18 cellular contexts compared by ENCODE assay signal in genomic region chr18:51287818-51288508, GRCh38.
DNase-seq lines count a peak whose midpoint lies in the region; ATAC-seq and TF ChIP-seq lines count a peak whose summit lies in the region.
"Had no signal": no experiment of that assay in that cellular context is flagged by ENCODE, and none has a peak within 500 bp of the region (broad histone marks: within the 10 kb centered on the region; RNA-seq: fewer than 3 reads in every experiment).

No MANE protein-coding gene starts in this region.

- H3K27ac ChIP-seq in GM23338 (ENCODE audit: low read depth), result no peak overlapping the region
- H3K27ac ChIP-seq in KMS-11, result no peak overlapping the region
- peak overlapping the region in 3 of 10 donors; percentile 28 to 56 (median 40) for H3K27ac ChIP-seq in heart right ventricle
- no peak overlapping the region for H3K27ac ChIP-seq in upper lobe of left lung
- H3K27ac ChIP-seq: HL-60 had no signal

- H3F3A ChIP-seq in GM23338 (replicated peaks; ENCODE audit: low read depth), result no peaks in the 10 kb centered on the region

- TF ChIP-seq EP300 in upper lobe of left lung (IDR thresholded peaks at IDR 0.05), result no peak

- H3K9me3 Mint-ChIP-seq in GM23338, result peaks cover 11% of the 10 kb centered on the region
- peaks cover 4% of the 10 kb centered on the region for H3K9me3 Mint-ChIP-seq in neural crest cell

- H3K36me3 Mint-ChIP-seq in GM23338 (ENCODE audit: low read depth) (no peaks in the 10 kb centered on the region), neural crest cell (ENCODE audit: low read depth) (no peaks in the 10 kb centered on the region)
- H3K36me3 Mint-ChIP-seq: CD4-positive, CD25-positive, alpha-beta regulatory T cell had no signal

- DNase-seq in GM23338 (ENCODE audit: low spot score), result no peak
- DNase-seq in heart right ventricle, result no peak
- no peak for DNase-seq in neural crest cell (ENCODE audit: low read depth, low spot score)
- no peak for DNase-seq in upper lobe of left lung
- DNase-seq: ACHN; BE2C; C1 segment of cervical spinal cord; CD4-positive, CD25-positive, alpha-beta regulatory T cell; CD8-positive, alpha-beta memory T cell; COR-L47; IMR-90 had no signal

- ATAC-seq in GM23338, result no peak
- peak in 7 of 8 donors; percentile 33 to 90 (median 62) for ATAC-seq in heart right ventricle
- ATAC-seq in GM18858 (IDR thresholded peaks at IDR 0.05; ENCODE audit: unreplicated experiment), result no peak
- no peak for ATAC-seq in HG03039 (IDR thresholded peaks at IDR 0.05; ENCODE audit: unreplicated experiment)
- no peak for ATAC-seq in GM19452 (IDR thresholded peaks at IDR 0.05; ENCODE audit: unreplicated experiment)
- no peak for ATAC-seq in upper lobe of left lung (ENCODE audit: low FRiP score in 2 of 2)
- ATAC-seq: K562 had no signal

- H3K79me2 ChIP-seq in GM23338 (replicated peaks; ENCODE audit: insufficient read depth) (no peaks in the 10 kb centered on the region), KMS-11 (ENCODE audit: insufficient read depth, low read depth) (no peaks in the 10 kb centered on the region)

- TF ChIP-seq POLR2A in upper lobe of left lung (IDR thresholded peaks at IDR 0.05), result no peak

- no peaks in the 10 kb centered on the region for H3K36me3 ChIP-seq in GM23338 (ENCODE audit: insufficient read depth)
- H3K36me3 ChIP-seq in KMS-11 (ENCODE audit: insufficient read depth), result no peaks in the 10 kb centered on the region
- H3K36me3 ChIP-seq in heart right ventricle, result no peaks in the 10 kb centered on the region
- no peaks in the 10 kb centered on the region for H3K36me3 ChIP-seq in upper lobe of left lung
- H3K36me3 ChIP-seq: BE2C, HAP-1 had no signal

- TF ChIP-seq CTCF in GM23338 (conservative IDR thresholded peaks at IDR 0.05; ENCODE audit: low read depth in 2 of 2) (no peak), KMS-11 (conservative IDR thresholded peaks at IDR 0.05; ENCODE audit: low read depth, low read length) (no peak), heart right ventricle (IDR thresholded peaks at IDR 0.05) (no peak), neural crest cell (conservative IDR thresholded peaks at IDR 0.05) (no peak), upper lobe of left lung (IDR thresholded peaks at IDR 0.05) (no peak)

- WGBS in heart right ventricle, 2 donors, result 58 to 66% methylated on average over 5 of the region's 5 CpGs
- WGBS in upper lobe of left lung, 2 donors, result 87 to 89% methylated on average over 5 of the region's 5 CpGs

- H2AFZ ChIP-seq in GM23338 (peak overlapping the region; percentile 85; the same call in 1 of the 2 replicates), KMS-11 (ENCODE audit: low read depth) (0 out of 2 replicates have a peak overlapping the region, but pooled peaks have one; percentile 10)

- no peak overlapping the region for H3K9ac ChIP-seq in KMS-11

- peaks cover 7% of the 10 kb centered on the region; the same call in 1 of the 2 replicates for H3K4me1 ChIP-seq in GM23338 (ENCODE audit: insufficient read depth)
- H3K4me1 ChIP-seq in KMS-11 (ENCODE audit: low read depth, poor library complexity, severe bottlenecking), result peaks cover 12% of the 10 kb centered on the region
- peaks cover 0 to 15% (median 0%) of the 10 kb centered on the region in 9 donors for H3K4me1 ChIP-seq in heart right ventricle
- no peaks in the 10 kb centered on the region for H3K4me1 ChIP-seq in upper lobe of left lung
- H3K4me1 ChIP-seq: BE2C, HAP-1 had no signal

- H3K4me2 ChIP-seq in GM23338 (no peak overlapping the region), KMS-11 (peak overlapping the region; percentile 7; the same call in 1 of the 2 replicates)

- no peak overlapping the region for H3K4me3 Mint-ChIP-seq in GM23338
- H3K4me3 Mint-ChIP-seq in neural crest cell, result no peak overlapping the region
- H3K4me3 Mint-ChIP-seq: CD4-positive, CD25-positive, alpha-beta regulatory T cell; CD8-positive, alpha-beta memory T cell had no signal

- H3K4me3 ChIP-seq in GM23338, result no peak overlapping the region
- no peak overlapping the region for H3K4me3 ChIP-seq in KMS-11 (IDR thresholded peaks at IDR 0.05; ENCODE audit: insufficient read depth, low read depth, low read length)
- H3K4me3 ChIP-seq in heart right ventricle, result no peak overlapping the region
- H3K4me3 ChIP-seq in upper lobe of left lung, result no peak overlapping the region
- H3K4me3 ChIP-seq: HAP-1, K562 had no signal

- H3K27ac Mint-ChIP-seq in GM23338 (no peak overlapping the region), neural crest cell (ENCODE audit: unreplicated experiment) (peak overlapping the region; percentile 93)
- H3K27ac Mint-ChIP-seq: CD4-positive, CD25-positive, alpha-beta regulatory T cell; CD8-positive, alpha-beta memory T cell had no signal

- H3K27me3 ChIP-seq in GM23338 (ENCODE audit: insufficient read depth) (no peaks in the 10 kb centered on the region), KMS-11 (ENCODE audit: insufficient read depth, low read depth) (no peaks in the 10 kb centered on the region), heart right ventricle (no peaks in the 10 kb centered on the region), upper lobe of left lung (no peaks in the 10 kb centered on the region)
- H3K27me3 ChIP-seq: BE2C had no signal

- H3K4me1 Mint-ChIP-seq in GM23338 (peaks cover 5% of the 10 kb centered on the region; the same call in 2 of the 3 replicates), neural crest cell (peaks cover 13% of the 10 kb centered on the region)
- H3K4me1 Mint-ChIP-seq: CD4-positive, CD25-positive, alpha-beta regulatory T cell; CD8-positive, alpha-beta memory T cell had no signal

- H4K20me1 ChIP-seq in GM23338 (replicated peaks; ENCODE audit: insufficient read depth) (no peaks in the 10 kb centered on the region), KMS-11 (ENCODE audit: insufficient read depth) (no peaks in the 10 kb centered on the region)

- H3K9me3 ChIP-seq in heart right ventricle (peaks cover 0 to 10% (median 0%) of the 10 kb centered on the region in 11 donors), upper lobe of left lung (no peaks in the 10 kb centered on the region)
- H3K9me3 ChIP-seq: BE2C, HAP-1 had no signal

- H3K9me2 ChIP-seq in GM23338 (ENCODE audit: insufficient read depth), result peaks cover 4% of the 10 kb centered on the region; the same call in 1 of the 2 replicates

- H3K27me3 Mint-ChIP-seq in GM23338 (ENCODE audit: insufficient read depth, low read depth, poor library complexity) (no peaks in the 10 kb centered on the region), neural crest cell (ENCODE audit: low read depth) (no peaks in the 10 kb centered on the region)

- intact Hi-C loops in heart right ventricle (cut with DNase I), result loop anchor here in 1 of 10 donors (10.0 kb wide), 1 partner anchor 97 kb away; no protein-coding TSS in a partner anchor

TF ChIP-seq in GM23338, 12 proteins besides CTCF, POLR2A, EP300 and RAD21 (continues in another document):
- TF ChIP-seq REST (IDR thresholded peaks at IDR 0.05; ENCODE audit: unreplicated experiment), result no peak
- TF ChIP-seq ZNF331 (CRISPR knock-in tag; IDR thresholded peaks at IDR 0.05; ENCODE audit: low read depth), result no peak

Comparison
In these comparisons a context has a peak if more than half of its experiments do, and no peak if none do; other contexts are left out.
1. ATAC-seq: peak in heart right ventricle (7 of 8); none in GM23338 (single experiment), GM18858 (single experiment), HG03039 (single experiment), GM19452 (single experiment) and upper lobe of left lung (0 of 2).